Comparison of ENCODE assay signal across 8 cellular contexts in the genomic region with DNA sequence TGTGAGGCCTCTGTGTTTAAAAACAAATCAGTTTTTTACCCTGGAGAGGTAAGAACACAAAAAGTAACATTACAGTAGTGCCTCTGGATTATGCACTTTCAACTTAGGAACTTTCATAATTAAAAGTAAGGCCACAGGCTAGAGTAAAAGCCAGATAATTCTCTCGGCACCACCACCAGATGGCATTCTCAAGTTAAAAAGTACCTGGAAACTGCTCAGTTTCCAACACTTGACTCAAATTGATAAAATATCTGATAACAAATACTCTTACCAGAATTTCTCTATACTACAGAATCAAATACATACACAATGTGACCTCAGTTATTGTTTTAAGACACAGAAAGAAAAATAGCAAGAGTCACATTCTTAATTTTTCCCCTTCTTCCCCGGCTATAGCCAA. TPM values are rescaled to one million over a fixed set of nuclear protein-coding genes. Genes with fewer than 3 reads are reported as not detected.
A peak's percentile ranks its signal among the peaks of the same experiment; 100 is the strongest.
DNase-seq lines count a peak whose midpoint lies in the region; ATAC-seq and TF ChIP-seq lines count a peak whose summit lies in the region.

No MANE protein-coding gene starts in this region.

- ATAC-seq in body of pancreas (peak; percentile 56), HG03520 (IDR thresholded peaks at IDR 0.05; ENCODE audit: unreplicated experiment) (no peak), GM18870 (IDR thresholded peaks at IDR 0.05; ENCODE audit: unreplicated experiment) (no peak)

- H4K8ac ChIP-seq in neuronal stem cell (ENCODE audit: low read depth, low read length) = no peak overlapping the region

- 50 to 54% methylated on average over 2 of the region's 2 CpGs for WGBS in body of pancreas, 2 donors
- WGBS in liver = 54% methylated on average over 2 of the region's 2 CpGs
- no CpG with 5 or more reads among the region's 2 CpGs for WGBS in neuronal stem cell (ENCODE audit: extremely low coverage in 2 of 2, insufficient read length in 2 of 2, insufficient replicate concordance in 1 of 2), 2 donors

- no peak overlapping the region for H4K91ac ChIP-seq in neuronal stem cell (ENCODE audit: low read depth, low read length, poor library complexity)

- H3K27me3 ChIP-seq in body of pancreas (no peaks in the 10 kb centered on the region), liver (ENCODE audit: control insufficient read depth in 4 of 4, insufficient read depth in 4 of 4, low read length in 3 of 4) (no peaks in the 10 kb centered on the region), neuronal stem cell (ENCODE audit: control insufficient read depth in 3 of 3, insufficient read depth in 3 of 3, low read depth in 1 of 3, low read length in 3 of 3) (no peaks in the 10 kb centered on the region)

- H3K27ac ChIP-seq in body of pancreas = no peak overlapping the region
- H3K27ac ChIP-seq in liver (ENCODE audit: low read depth in 1 of 2, low read length in 2 of 2) = no peak overlapping the region
- no peak overlapping the region for H3K27ac ChIP-seq in neuronal stem cell (replicated peaks; ENCODE audit: low read length)

- peak; percentile 80 to 82 for TF ChIP-seq RAD21 in liver (IDR thresholded peaks at IDR 0.05)

- H3K36me3 ChIP-seq in body of pancreas (replicated peaks in 1 of 2; ENCODE audit: insufficient read depth in 1 of 2, low read depth in 2 of 2) (peaks cover 0 to 9% of the 10 kb centered on the region in 2 donors), liver (ENCODE audit: control insufficient read depth in 4 of 4, insufficient read depth in 3 of 4, low read depth in 1 of 4, low read length in 3 of 4) (peaks cover 0 to 15% (median 5%) of the 10 kb centered on the region in 4 donors), neuronal stem cell (replicated peaks in 1 of 2; ENCODE audit: control insufficient read depth in 2 of 2, insufficient read depth in 2 of 2, low read length in 2 of 2) (peaks cover 12 to 62% of the 10 kb centered on the region in 2 donors)

- no peak overlapping the region for H2BK12ac ChIP-seq in neuronal stem cell (ENCODE audit: low read length)

- H3K9ac ChIP-seq in liver (ENCODE audit: low read depth in 1 of 2, low read length in 2 of 2) = no peak overlapping the region
- H3K9ac ChIP-seq in neuronal stem cell (ENCODE audit: low read depth, low read length, poor library complexity) = no peak overlapping the region

- no peak overlapping the region for H3K18ac ChIP-seq in neuronal stem cell (ENCODE audit: low read length)

- H3K4me2 ChIP-seq in neuronal stem cell (ENCODE audit: insufficient read depth, low read length, poor library complexity, severe bottlenecking) = no peak overlapping the region

- no peak overlapping the region for H3K23ac ChIP-seq in neuronal stem cell (ENCODE audit: low read depth, low read length, poor library complexity)

- no peak overlapping the region for H2BK15ac ChIP-seq in neuronal stem cell (ENCODE audit: low read length)

- intact Hi-C loops in body of pancreas (cut with DNase I) = loop anchor here (10.0 kb wide), 1 partner anchor 130 kb away; no protein-coding TSS in a partner anchor

- no peak overlapping the region for H2AK5ac ChIP-seq in neuronal stem cell (ENCODE audit: low read depth, low read length)

- H2BK5ac ChIP-seq in neuronal stem cell (ENCODE audit: low read length) = no peak overlapping the region

- peak; percentile 40 for TF ChIP-seq CTCF in GM13976 (IDR thresholded peaks at IDR 0.05; ENCODE audit: borderline replicate concordance, control extremely low read depth, extremely low read depth, insufficient read depth, missing control alignments)
- TF ChIP-seq CTCF in body of pancreas (IDR thresholded peaks at IDR 0.05) = peak; percentile 7 to 58 (median 45)
- TF ChIP-seq CTCF in liver (IDR thresholded peaks at IDR 0.05; ENCODE audit: low read depth, low read length, missing input control) = peak; percentile 57

- H3K9me3 ChIP-seq in body of pancreas (no peaks in the 10 kb centered on the region), liver (ENCODE audit: control insufficient read depth in 4 of 4, low read length in 3 of 4) (no peaks in the 10 kb centered on the region), neuronal stem cell (replicated peaks in 1 of 2; ENCODE audit: control insufficient read depth in 2 of 2, insufficient read depth in 1 of 2, low read depth in 1 of 2, low read length in 2 of 2) (no peaks in the 10 kb centered on the region)

- H3K79me1 ChIP-seq in neuronal stem cell (ENCODE audit: low read depth, low read length) = no peaks in the 10 kb centered on the region

- DNase-seq in CD1c-positive myeloid dendritic cell (ENCODE audit: extremely low spot score) (peak; percentile 40), GM13976 (ENCODE audit: low spot score) (peak; percentile 47), NCI-H2196 (lab: John Stamatoyannopoulos, UW; ENCODE audit: unreplicated experiment) (peak; percentile 62), body of pancreas (peak; percentile 18 to 56 (median 42)), neuronal stem cell (ENCODE audit: low spot score) (no peak)

- H2AFZ ChIP-seq in neuronal stem cell (ENCODE audit: low read length) = no peak overlapping the region

- H3K4me3 ChIP-seq in body of pancreas (no peak overlapping the region), liver (ENCODE audit: low read depth in 1 of 3, low read length in 3 of 3) (no peak overlapping the region), neuronal stem cell (ENCODE audit: low read length in 2 of 2) (no peak overlapping the region)

- H2BK120ac ChIP-seq in neuronal stem cell (ENCODE audit: low read depth, low read length) = no peak overlapping the region

- no peaks in the 10 kb centered on the region for H3K4me1 ChIP-seq in body of pancreas
- no peaks in the 10 kb centered on the region for H3K4me1 ChIP-seq in liver (ENCODE audit: control insufficient read depth in 4 of 4, insufficient read depth in 4 of 4, low read length in 3 of 4)
- H3K4me1 ChIP-seq in neuronal stem cell (ENCODE audit: control insufficient read depth in 2 of 2, insufficient read depth in 1 of 2, low read depth in 1 of 2, low read length in 2 of 2) = no peaks in the 10 kb centered on the region

- in situ Hi-C loops in GM13976 (cut with MboI; ENCODE audit: low sequenced_read_pairs, unreplicated experiment) = no loop called here

- TF ChIP-seq POLR2A in body of pancreas (IDR thresholded peaks at IDR 0.05) = no peak

- H3K14ac ChIP-seq in neuronal stem cell (ENCODE audit: low read length) = no peak overlapping the region

- H3K4ac ChIP-seq in neuronal stem cell (ENCODE audit: low read length) = no peak overlapping the region

TF ChIP-seq in liver, 16 proteins besides CTCF, POLR2A, EP300 and RAD21 (continues in another document):
- no peak for TF ChIP-seq HNF4A (conservative IDR thresholded peaks at IDR 0.05)
- TF ChIP-seq FOXA2 (IDR thresholded peaks at IDR 0.05) = no peak
- TF ChIP-seq JUND (IDR thresholded peaks at IDR 0.05) = no peak
- no peak for TF ChIP-seq HNF4G (IDR thresholded peaks at IDR 0.05)
- TF ChIP-seq SP1 (IDR thresholded peaks at IDR 0.05) = no peak
- TF ChIP-seq, protein P1, sequence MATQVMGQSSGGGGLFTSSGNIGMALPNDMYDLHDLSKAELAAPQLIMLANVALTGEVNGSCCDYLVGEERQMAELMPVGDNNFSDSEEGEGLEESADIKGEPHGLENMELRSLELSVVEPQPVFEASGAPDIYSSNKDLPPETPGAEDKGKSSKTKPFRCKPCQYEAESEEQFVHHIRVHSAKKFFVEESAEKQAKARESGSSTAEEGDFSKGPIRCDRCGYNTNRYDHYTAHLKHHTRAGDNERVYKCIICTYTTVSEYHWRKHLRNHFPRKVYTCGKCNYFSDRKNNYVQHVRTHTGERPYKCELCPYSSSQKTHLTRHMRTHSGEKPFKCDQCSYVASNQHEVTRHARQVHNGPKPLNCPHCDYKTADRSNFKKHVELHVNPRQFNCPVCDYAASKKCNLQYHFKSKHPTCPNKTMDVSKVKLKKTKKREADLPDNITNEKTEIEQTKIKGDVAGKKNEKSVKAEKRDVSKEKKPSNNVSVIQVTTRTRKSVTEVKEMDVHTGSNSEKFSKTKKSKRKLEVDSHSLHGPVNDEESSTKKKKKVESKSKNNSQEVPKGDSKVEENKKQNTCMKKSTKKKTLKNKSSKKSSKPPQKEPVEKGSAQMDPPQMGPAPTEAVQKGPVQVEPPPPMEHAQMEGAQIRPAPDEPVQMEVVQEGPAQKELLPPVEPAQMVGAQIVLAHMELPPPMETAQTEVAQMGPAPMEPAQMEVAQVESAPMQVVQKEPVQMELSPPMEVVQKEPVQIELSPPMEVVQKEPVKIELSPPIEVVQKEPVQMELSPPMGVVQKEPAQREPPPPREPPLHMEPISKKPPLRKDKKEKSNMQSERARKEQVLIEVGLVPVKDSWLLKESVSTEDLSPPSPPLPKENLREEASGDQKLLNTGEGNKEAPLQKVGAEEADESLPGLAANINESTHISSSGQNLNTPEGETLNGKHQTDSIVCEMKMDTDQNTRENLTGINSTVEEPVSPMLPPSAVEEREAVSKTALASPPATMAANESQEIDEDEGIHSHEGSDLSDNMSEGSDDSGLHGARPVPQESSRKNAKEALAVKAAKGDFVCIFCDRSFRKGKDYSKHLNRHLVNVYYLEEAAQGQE (IDR thresholded peaks at IDR 0.05) = no peak
- no peak for TF ChIP-seq TAF1 (conservative IDR thresholded peaks at IDR 0.05)
- TF ChIP-seq EGR1 (IDR thresholded peaks at IDR 0.05; ENCODE audit: low read depth in 2 of 2) = no peak
- TF ChIP-seq, protein P2, sequence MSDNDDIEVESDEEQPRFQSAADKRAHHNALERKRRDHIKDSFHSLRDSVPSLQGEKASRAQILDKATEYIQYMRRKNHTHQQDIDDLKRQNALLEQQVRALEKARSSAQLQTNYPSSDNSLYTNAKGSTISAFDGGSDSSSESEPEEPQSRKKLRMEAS (IDR thresholded peaks at IDR 0.05) = no peak

RNA-seq across cellular contexts. Expression of a gene that starts 19.9 kb away (rescaled TPM):
- total RNA-seq in body of pancreas (10 to 100 TPM; 19.2 to 21.1 TPM), liver (10 to 100 TPM in 1 of 2 donors, 1 to 10 TPM in 1; 4.1 to 16.7 TPM)
- polyA plus RNA-seq in liver = 1 to 10 TPM; 1.6 to 3.7 TPM
- polyA plus RNA-seq in neuronal stem cell (2013, experiment 1 of 2) = 18.3 TPM
- polyA plus RNA-seq in neuronal stem cell (2013, experiment 2 of 2) = 18.3 TPM

RNA-seq across cellular contexts. Expression of a gene that starts 37.3 kb away (rescaled TPM):
- total RNA-seq in body of pancreas (1 to 10 TPM; 1.6 to 8.8 TPM), liver (1 to 10 TPM; 1.5 to 2.2 TPM)
- under 1 TPM; 0.08 to 0.10 TPM for polyA plus RNA-seq in liver
- not detected for polyA plus RNA-seq in neuronal stem cell (2013, experiment 1 of 2)
- not detected for polyA plus RNA-seq in neuronal stem cell (2013, experiment 2 of 2)

RNA-seq across cellular contexts. Expression of a gene that starts 53.7 kb away (rescaled TPM):
- total RNA-seq in body of pancreas = 10 to 100 TPM in 1 of 2 donors, 1 to 10 TPM in 1; 9.9 to 14.8 TPM
- total RNA-seq in liver = 1 to 10 TPM in 1 of 2 donors, under 1 TPM in 1; 0.56 to 7.6 TPM
- polyA plus RNA-seq in liver = 1 to 10 TPM in 1 of 2 donors, under 1 TPM in 1; 0.61 to 1.5 TPM
- polyA plus RNA-seq in neuronal stem cell (2013, experiment 1 of 2) = 0.84 TPM
- 1.2 TPM for polyA plus RNA-seq in neuronal stem cell (2013, experiment 2 of 2)
